ENCODE assay signal across 16 cellular contexts in genomic region chr17:18256351-18256750, GRCh38. TPM values are rescaled to one million over a fixed set of nuclear protein-coding genes. Genes with fewer than 3 reads are reported as not detected.
DNase-seq lines count a peak whose midpoint lies in the region; ATAC-seq and TF ChIP-seq lines count a peak whose summit lies in the region.
"Had no signal": no experiment of that assay in that cellular context is flagged by ENCODE, and none has a peak within 500 bp of the region (broad histone marks: within the 10 kb centered on the region; RNA-seq: fewer than 3 reads in every experiment).

No MANE protein-coding gene starts in this region.

- no peak overlapping the region for H2AFZ ChIP-seq in DND-41 (ENCODE audit: low read depth, low read length)

- H3K27ac Mint-ChIP-seq in activated T-helper 17 cell treated with anti-CD3 and anti-CD28 coated beads, Interleukin-2, amount 50 U/mL, for 72 hours: no peak overlapping the region
- H3K27ac Mint-ChIP-seq: stimulated activated naive B cell treated with anti-CD40 and anti-IgM and Interleukin-4, amounts not matched to agents 10 μg/mL and 1 μg/mL and 100 μg/mL, for 72 hours had no signal

- H3K27me3 Mint-ChIP-seq in activated T-helper 17 cell treated with anti-CD3 and anti-CD28 coated beads, Interleukin-2, amount 50 U/mL, for 72 hours: no peaks in the 10 kb centered on the region
- H3K27me3 Mint-ChIP-seq: stimulated activated naive B cell treated with anti-CD40 and anti-IgM and Interleukin-4, amounts not matched to agents 10 μg/mL and 1 μg/mL and 100 μg/mL, for 72 hours had no signal

- H3K4me3 Mint-ChIP-seq in activated T-helper 17 cell treated with anti-CD3 and anti-CD28 coated beads, Interleukin-2, amount 50 U/mL, for 72 hours: peak overlapping the region; percentile 96

- no peak for DNase-seq in DND-41
- no peak for DNase-seq in hippocampal formation (lab: John Stamatoyannopoulos, UW)
- DNase-seq in NCI-H1436 (lab: John Stamatoyannopoulos, UW): no peak
- no peak for DNase-seq in NCI-H2107 (lab: John Stamatoyannopoulos, UW)
- DNase-seq in NCI-H1048 (lab: John Stamatoyannopoulos, UW): no peak
- DNase-seq: activated CD4-positive, alpha-beta T cell treated with anti-CD3 and anti-CD28 coated beads for 48 hours; activated naive CD4-positive, alpha-beta T cell; C1 segment of cervical spinal cord; erythroblast; H7; NCI-H2081; stimulated activated CD4-positive, alpha-beta T cell treated with anti-CD3 and anti-CD28 coated beads, Interleukin-4, amount 100 ng/mL, for 1 hour; stimulated activated naive B cell treated with anti-CD40 and anti-IgM and Interleukin-4, amounts not matched to agents 10 μg/mL and 1 μg/mL and 100 μg/mL, for 72 hours had no signal

- H3K4me1 Mint-ChIP-seq in activated T-helper 17 cell treated with anti-CD3 and anti-CD28 coated beads, Interleukin-2, amount 50 U/mL, for 72 hours: peaks cover 8% of the 10 kb centered on the region

- no peaks in the 10 kb centered on the region for H3K9me3 ChIP-seq in DND-41 (ENCODE audit: insufficient read depth, low read length, severe bottlenecking)
- H3K9me3 ChIP-seq in mucosa of stomach (ENCODE audit: control insufficient read depth, low read length): no peaks in the 10 kb centered on the region

- H3K36me3 ChIP-seq in DND-41 (ENCODE audit: insufficient read depth, low read length) (peaks cover 56% of the 10 kb centered on the region), mucosa of stomach (ENCODE audit: control insufficient read depth, insufficient read depth, low read length) (peaks cover 18% of the 10 kb centered on the region)

- H3K79me2 ChIP-seq in DND-41 (ENCODE audit: insufficient read depth, low read length): peaks cover 35% of the 10 kb centered on the region

- H3K9ac ChIP-seq in DND-41 (ENCODE audit: low read depth, low read length) (peak overlapping the region; percentile 92; the same call in 1 of the 2 replicates), mucosa of stomach (ENCODE audit: low read length) (peak overlapping the region; percentile 88)

- H3K4me1 ChIP-seq in DND-41 (ENCODE audit: insufficient read depth, low read length) (peaks cover 43% of the 10 kb centered on the region), mucosa of stomach (ENCODE audit: control insufficient read depth, insufficient read depth, low read length) (peaks cover 32% of the 10 kb centered on the region)

- no peaks in the 10 kb centered on the region for H3K27me3 ChIP-seq in DND-41 (ENCODE audit: insufficient read depth, low read length, poor library complexity)
- no peaks in the 10 kb centered on the region for H3K27me3 ChIP-seq in mucosa of stomach (ENCODE audit: control insufficient read depth, insufficient read depth, low read length)

- H3K9me3 Mint-ChIP-seq in activated T-helper 17 cell treated with anti-CD3 and anti-CD28 coated beads, Interleukin-2, amount 50 U/mL, for 72 hours: no peaks in the 10 kb centered on the region
- H3K9me3 Mint-ChIP-seq: stimulated activated naive B cell treated with anti-CD40 and anti-IgM and Interleukin-4, amounts not matched to agents 10 μg/mL and 1 μg/mL and 100 μg/mL, for 72 hours had no signal

- H3K36me3 Mint-ChIP-seq in activated T-helper 17 cell treated with anti-CD3 and anti-CD28 coated beads, Interleukin-2, amount 50 U/mL, for 72 hours (ENCODE audit: low read depth): peaks cover 63% of the 10 kb centered on the region

- TF ChIP-seq CTCF in 22Rv1 (IDR thresholded peaks at IDR 0.05): no peak
- no peak for TF ChIP-seq CTCF in DND-41 (IDR thresholded peaks at IDR 0.05; ENCODE audit: borderline replicate concordance, extremely low read depth, low read length, poor library complexity, severe bottlenecking)

- H3K4me3 ChIP-seq in DND-41 (ENCODE audit: low read depth in 1 of 2, low read length in 2 of 2) (no peak overlapping the region), mucosa of stomach (ENCODE audit: low read length) (no peak overlapping the region)

- H3K27ac ChIP-seq in 22Rv1: peak overlapping the region; percentile 87; the same call in 1 of the 2 replicates
- H3K27ac ChIP-seq in DND-41 (ENCODE audit: low read length): no peak overlapping the region

- peak overlapping the region; percentile 91; the same call in 1 of the 2 replicates for H3K4me2 ChIP-seq in DND-41 (ENCODE audit: insufficient read depth, low read length)

- peaks cover 42% of the 10 kb centered on the region for H4K20me1 ChIP-seq in DND-41 (ENCODE audit: insufficient read depth, low read length)

- no peak for ATAC-seq in DND-41 (ENCODE audit: insufficient read depth, low read depth)
- no peak for ATAC-seq in activated T-helper 17 cell treated with anti-CD3 and anti-CD28 coated beads, Interleukin-2, amount 50 U/mL, for 72 hours (replicated peaks)
- ATAC-seq: stimulated activated naive B cell treated with anti-CD40 and anti-IgM and Interleukin-4, amounts not matched to agents 10 μg/mL and 1 μg/mL and 100 μg/mL, for 72 hours had no signal

RNA-seq across cellular contexts. Expression of gene FLII, which starts 2.2 kb away (rescaled TPM):
- total RNA-seq in activated T-helper 17 cell treated with anti-CD3 and anti-CD28 coated beads, Interleukin-2, amount 50 U/mL, for 72 hours: 100 to 1,000 TPM; 247 to 307 TPM

RNA-seq across cellular contexts. Expression of gene MIEF2, which starts 4.1 kb away (rescaled TPM):
- total RNA-seq in activated T-helper 17 cell treated with anti-CD3 and anti-CD28 coated beads, Interleukin-2, amount 50 U/mL, for 72 hours: 10 to 100 TPM in 1 of 2 donors, 1 to 10 TPM in 1; 5.0 to 15.2 TPM

RNA-seq across cellular contexts. Expression of gene LLGL1, which starts 30.9 kb away (rescaled TPM):
- total RNA-seq in activated T-helper 17 cell treated with anti-CD3 and anti-CD28 coated beads, Interleukin-2, amount 50 U/mL, for 72 hours: 10 to 100 TPM; 19.5 to 22.3 TPM

RNA-seq across cellular contexts. Expression of gene TOP3A, which starts 58.4 kb away (rescaled TPM):
- 10 to 100 TPM; 69.7 to 81.6 TPM for total RNA-seq in activated T-helper 17 cell treated with anti-CD3 and anti-CD28 coated beads, Interleukin-2, amount 50 U/mL, for 72 hours

RNA-seq across cellular contexts. Expression of gene SMCR8, which starts 58.7 kb away (rescaled TPM):
- 10 to 100 TPM; 21.7 to 25.5 TPM for total RNA-seq in activated T-helper 17 cell treated with anti-CD3 and anti-CD28 coated beads, Interleukin-2, amount 50 U/mL, for 72 hours
